24 cellular contexts compared by ENCODE assay signal in the genomic region with DNA sequence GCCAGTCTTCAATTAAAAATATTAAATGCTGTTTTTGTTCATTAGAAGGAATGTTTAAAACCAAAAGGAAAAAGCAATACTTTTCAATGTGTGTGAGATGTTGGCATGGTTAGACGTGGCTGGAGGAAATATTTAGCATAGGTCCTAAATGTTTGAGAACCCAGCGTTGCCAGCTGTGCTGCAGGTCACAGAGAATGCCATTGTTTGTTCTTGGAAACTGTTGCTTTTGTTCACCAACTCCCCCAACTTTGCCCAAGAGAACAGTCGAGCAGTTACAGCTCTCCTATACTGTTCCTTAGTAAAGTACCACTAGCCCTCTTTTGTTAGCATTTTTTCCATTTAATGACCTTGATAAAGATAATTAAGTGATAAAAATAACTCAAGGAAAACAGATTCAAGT. TPM values are rescaled to one million over a fixed set of nuclear protein-coding genes. Genes with fewer than 3 reads are reported as not detected.
A peak's percentile ranks its signal among the peaks of the same experiment; 100 is the strongest.
DNase-seq lines count a peak whose midpoint lies in the region; ATAC-seq, FAIRE-seq and TF ChIP-seq lines count a peak whose summit lies in the region.
"Had no signal": no experiment of that assay in that cellular context is flagged by ENCODE, and none has a peak within 500 bp of the region (broad histone marks: within the 10 kb centered on the region; RNA-seq: fewer than 3 reads in every experiment).

No MANE protein-coding gene starts in this region.

- H4K91ac ChIP-seq in H1 (replicated peaks; ENCODE audit: insufficient read length, low read length) = no peak overlapping the region

- no peak overlapping the region for H4K8ac ChIP-seq in H1 (ENCODE audit: extremely low read depth, insufficient read depth, low read length)

- H3K4me3 ChIP-seq in H1 (ENCODE audit: extremely low read depth in 1 of 4, insufficient read depth in 2 of 4, low read depth in 3 of 4, low read length in 4 of 4) (peak overlapping the region in 2 of 4 experiments; percentile 11 to 49; a peak in 3 of 8 replicates), left lung (no peak overlapping the region)

- no peak overlapping the region for H3K23ac ChIP-seq in H1 (ENCODE audit: insufficient read length)

- FAIRE-seq in H1 (lab: Jason Lieb, UNC) = no peak
- FAIRE-seq: GM18507, H54, HTR-8/SVneo, RCC 7860 had no signal

- TF ChIP-seq CTCF in H1 (IDR thresholded peaks at IDR 0.05; ENCODE audit: control extremely low read depth in 1 of 3, insufficient read depth in 1 of 3, low read depth in 1 of 3, low read length in 3 of 3) (no peak), left lung (IDR thresholded peaks at IDR 0.05) (no peak)

- H3K9me3 ChIP-seq in ES-I3 (ENCODE audit: control insufficient read depth, insufficient read depth, low read length) (peaks cover 4% of the 10 kb centered on the region; the same call in 1 of the 2 replicates), H1 (ENCODE audit: insufficient read depth in 2 of 2, low read depth in 1 of 2, low read length in 1 of 2) (no peaks in the 10 kb centered on the region), left lung (peaks cover 0 to 13% of the 10 kb centered on the region in 2 donors)

- H4K5ac ChIP-seq in H1 (ENCODE audit: insufficient read length, low read depth, low read length) = no peak overlapping the region

- no peak overlapping the region for H3K56ac ChIP-seq in H1 (replicated peaks; ENCODE audit: insufficient read length, low read depth, low read length)

- H2AK5ac ChIP-seq in H1 (ENCODE audit: low read depth, low read length) = no peak overlapping the region

- DNase-seq in H1 (ENCODE audit: low read depth in 1 of 2, low spot score in 2 of 2) (no peak), medulla oblongata (ENCODE audit: extremely low spot score) (peak; percentile 85), superior temporal gyrus (ENCODE audit: extremely low spot score) (peak; percentile 89), left lung (no peak), NOMO-1 treated with dmso at 0.1 percent for 144 hours (lab: John Stamatoyannopoulos, UW; ENCODE audit: unreplicated experiment) (no peak)
- DNase-seq in activated CD8-positive, alpha-beta memory T cell treated with anti-CD3 and anti-CD28 coated beads, Interleukin-2, amount 50 U/mL, for 48 hours = no peak
- DNase-seq: 8988T; DMS 273 treated with DMSO at 0.1 percent for 48 hours; GF-D8; IMR-90; NCI-H1417; NCI-H187; NCI-H2107; NCI-H510A; NCI-H748 treated with DMSO at 0.1 percent for 48 hours; NK-92 treated with Interleukin-12 subunit alpha and Interleukin-12 subunit beta, amount 100 ng/mL, for 24 hours had no signal

- no peak for TF ChIP-seq POLR2A in H1 (IDR thresholded peaks at IDR 0.05; ENCODE audit: control extremely low read depth in 1 of 2, low read depth in 2 of 2, low read length in 2 of 2)

- H2BK15ac ChIP-seq in H1 (ENCODE audit: low read length) = no peak overlapping the region

- H3K23me2 ChIP-seq in H1 (ENCODE audit: low read depth, low read length) = no peaks in the 10 kb centered on the region

- H3K79me1 ChIP-seq in H1 (ENCODE audit: low read depth, low read length) = no peaks in the 10 kb centered on the region

- WGBS in H1 (ENCODE audit: extremely low coverage in 1 of 2, insufficient coverage in 1 of 2, insufficient read length in 1 of 2, insufficient replicate concordance in 2 of 2, low coverage in 1 of 2, low lambda C conversion rate in 2 of 2, missing lambda C conversion rate in 1 of 2), 2 experiments = 85% methylated on average over 3 of the region's 3 CpGs; no CpG with 5 or more reads in 1 of the 2 experiments

- no peaks in the 10 kb centered on the region for H3K79me2 ChIP-seq in H1 (ENCODE audit: control insufficient read depth in 1 of 2, insufficient read depth in 2 of 2, low read length in 2 of 2)

- no peak overlapping the region for H3K18ac ChIP-seq in H1 (ENCODE audit: extremely low read depth, low read length)

- H3K4me2 ChIP-seq in H1 (ENCODE audit: insufficient read depth in 1 of 2, low read depth in 2 of 2, low read length in 2 of 2) = peak overlapping the region; percentile 13 to 22; a peak in 2 of 4 replicates

- H3K4ac ChIP-seq in H1 (replicated peaks; ENCODE audit: insufficient read length, low read depth, low read length) = no peak overlapping the region

- H2AFZ ChIP-seq in H1 (ENCODE audit: low read length) = no peak overlapping the region

- no peak for ATAC-seq in left lung
- ATAC-seq in GM18867 (IDR thresholded peaks at IDR 0.05; ENCODE audit: unreplicated experiment) = no peak
- ATAC-seq: Right ventricle myocardium inferior had no signal

- intact Hi-C loops in left lung (cut with DNase I) = no loop called here

- H2BK120ac ChIP-seq in H1 (replicated peaks; ENCODE audit: low read depth, low read length) = no peak overlapping the region

- no peak overlapping the region for H2BK5ac ChIP-seq in H1 (ENCODE audit: low read depth, low read length)

- TF ChIP-seq EP300 in H1 (IDR thresholded peaks at IDR 0.05; ENCODE audit: borderline replicate concordance in 1 of 2, low read depth in 2 of 2, low read length in 2 of 2) = no peak

- no peak overlapping the region for H2BK20ac ChIP-seq in H1 (ENCODE audit: low read length)

- no peaks in the 10 kb centered on the region for H3K27me3 ChIP-seq in H1 (replicated peaks in 1 of 4; ENCODE audit: control insufficient read depth in 3 of 4, extremely low read depth in 1 of 4, insufficient read depth in 3 of 4, low read length in 3 of 4)
- no peaks in the 10 kb centered on the region for H3K27me3 ChIP-seq in left lung

- peaks cover 7% of the 10 kb centered on the region for H3K4me1 ChIP-seq in ES-I3 (ENCODE audit: insufficient read depth, low read length)
- peaks cover 0 to 10% (median 2%) of the 10 kb centered on the region in 4 experiments; a peak in 4 of 7 replicates for H3K4me1 ChIP-seq in H1 (replicated peaks in 1 of 4; ENCODE audit: control insufficient read depth in 3 of 4, insufficient read depth in 4 of 4, low read length in 3 of 4)
- no peaks in the 10 kb centered on the region for H3K4me1 ChIP-seq in left lung

- H3K27ac ChIP-seq in H1 (ENCODE audit: low read depth, low read length) (no peak overlapping the region), left lung (no peak overlapping the region)

- POLR2A ChIA-PET in H1 (lab: Charles Lee; ENCODE audit: partially characterized antibody) = interaction anchor here (0.7 to 2.0 kb wide), 2 partner anchors 29 to 45 kb away, joined by 3 to 19 read pairs; partner anchors contain the start of gene ELMO1

- CTCF ChIA-PET in H1 (lab: Charles Lee; ENCODE audit: partially characterized antibody) = interaction anchor here (0.6 to 8.8 kb wide), 16 partner anchors 8 to 284 kb away, joined by 3 to 138 read pairs (median 6); partner anchors contain the start of gene ELMO1

- H3K14ac ChIP-seq in H1 (ENCODE audit: insufficient read length) = no peak overlapping the region

- no peak overlapping the region for H2BK12ac ChIP-seq in H1 (ENCODE audit: low read depth, low read length)

- peak overlapping the region; percentile 42; the same call in 1 of the 2 replicates for H3K9ac ChIP-seq in ES-I3 (ENCODE audit: low read depth, low read length)
- H3K9ac ChIP-seq in H1 (replicated peaks in 1 of 4; ENCODE audit: extremely low read depth in 1 of 4, low read depth in 3 of 4, low read length in 3 of 4) = peak overlapping the region in 1 of 4 experiments; percentile 45; a peak in 1 of 7 replicates

- TF ChIP-seq RAD21 in H1 (IDR thresholded peaks at IDR 0.05 in 1 of 2, conservative IDR thresholded peaks at IDR 0.05 in 1 of 2; ENCODE audit: low read depth in 2 of 2, low read length in 2 of 2) = no peak

- no peaks in the 10 kb centered on the region for H4K20me1 ChIP-seq in H1 (replicated peaks in 1 of 2; ENCODE audit: control insufficient read depth in 1 of 2, insufficient read depth in 2 of 2, low read length in 2 of 2)

- H3K36me3 ChIP-seq in ES-I3 (ENCODE audit: insufficient read depth, low read length) (no peaks in the 10 kb centered on the region), H1 (ENCODE audit: control insufficient read depth in 2 of 4, insufficient read depth in 4 of 4, low read length in 3 of 4) (no peaks in the 10 kb centered on the region), left lung (no peaks in the 10 kb centered on the region)

TF ChIP-seq in H1, 55 proteins besides CTCF, POLR2A, EP300 and RAD21:
- no peak for TF ChIP-seq KDM4A (IDR thresholded peaks at IDR 0.05; ENCODE audit: low read depth, low read length, severe bottlenecking)
- TF ChIP-seq SP1 (IDR thresholded peaks at IDR 0.05; ENCODE audit: low read depth, low read length) = no peak
- peak; percentile 29 for TF ChIP-seq TAF7 (optimal IDR thresholded peaks at IDR 0.05; ENCODE audit: borderline replicate concordance, low read depth, low read length)

RNA-seq across cellular contexts. Expression of gene ELMO1, which starts 44.5 kb away (rescaled TPM):
- 18.4 and 20.6 TPM in 2 replicates for total RNA-seq in H1 (2021; fragmentation: NEBNext Ultra II Directional; extraction: Animal tissue kit (Norgen Biotek cat#: 25700))
- 14.1 and 21.0 TPM in 2 replicates for polyA plus RNA-seq in H1 (2011; rRNA removed)
- polyA plus RNA-seq in H1 (2011; cell fraction: cytosol; rRNA removed) = 8.6 TPM
- polyA plus RNA-seq in H1 (2011; cell fraction: nucleus; rRNA removed) = 18.5 TPM
- 19.3 to 24.3 TPM (median 21.1 TPM) in 4 replicates for polyA plus RNA-seq in H1 (2012, experiment 1 of 2)
- 10.1 TPM for polyA plus RNA-seq in H1 (2012, experiment 2 of 2)
- polyA plus RNA-seq in H1 (2013, experiment 1 of 2) = 6.8 TPM
- polyA plus RNA-seq in H1 (2013, experiment 2 of 2) = 6.6 TPM
- 65.9 and 71.4 TPM in 2 replicates for polyA minus RNA-seq in H1 (2011; rRNA and poly(A)+ RNA removed)
- polyA minus RNA-seq in H1 (2011; cell fraction: cytosol; rRNA and poly(A)+ RNA removed) = 19.8 TPM
- 178 TPM for polyA minus RNA-seq in H1 (2011; cell fraction: nucleus; rRNA and poly(A)+ RNA removed)
- total RNA-seq in left lung = 10 to 100 TPM; 18.2 to 51.4 TPM
- total RNA-seq: IMR-90 had no signal
- polyA plus RNA-seq: AG04450 had no signal

Comparison
In these comparisons a context has a peak if more than half of its experiments do, and no peak if none do; other contexts are left out.
1. DNase-seq: peak in medulla oblongata (single experiment) and superior temporal gyrus (single experiment); none in H1 (0 of 2), left lung (0 of 2), NOMO-1 treated with dmso at 0.1 percent for 144 hours (single experiment) and activated CD8-positive, alpha-beta memory T cell treated with anti-CD3 and anti-CD28 coated beads, Interleukin-2, amount 50 U/mL, for 48 hours (single experiment).